ENCODE assay signal across 8 cellular contexts in genomic region chr5:172904643-172905345, GRCh38. TPM values are rescaled to one million over a fixed set of nuclear protein-coding genes. Genes with fewer than 3 reads are reported as not detected.
DNase-seq lines count a peak whose midpoint lies in the region; ATAC-seq and TF ChIP-seq lines count a peak whose summit lies in the region.

No MANE protein-coding gene starts in this region.

- peak overlapping the region; percentile 62 for H3K4me2 ChIP-seq in GM23248 (ENCODE audit: unreplicated experiment)

- H3F3A ChIP-seq in GM23248 (ENCODE audit: insufficient read depth): peaks cover 62% of the 10 kb centered on the region

- 88 to 89% methylated on average over 13 of the region's 13 CpGs for WGBS in GM23248 (ENCODE audit: low coverage in 1 of 2, low lambda C conversion rate in 2 of 2, missing lambda C conversion rate in 2 of 2), 2 experiments
- 45 to 53% (median 48%) methylated on average over 6 to 13 of the region's 13 CpGs for WGBS in heart left ventricle, 4 donors

- peak; percentile 59 to 76 (median 76) for ATAC-seq in heart left ventricle
- no peak for ATAC-seq in GM18873 (IDR thresholded peaks at IDR 0.05; ENCODE audit: low FRiP score, unreplicated experiment)
- no peak for ATAC-seq in GM18502 (IDR thresholded peaks at IDR 0.05; ENCODE audit: poor library complexity, unreplicated experiment)
- ATAC-seq in HG03565 (IDR thresholded peaks at IDR 0.05; ENCODE audit: unreplicated experiment): no peak

- TF ChIP-seq POLR2A in heart left ventricle (IDR thresholded peaks at IDR 0.05): no peak

- no peaks in the 10 kb centered on the region for H4K20me1 ChIP-seq in GM23248 (ENCODE audit: insufficient read depth)

- H3K9ac ChIP-seq in GM23248: peak overlapping the region; percentile 75
- peak overlapping the region; percentile 72 to 84 (median 78) for H3K9ac ChIP-seq in skeletal muscle tissue (ENCODE audit: low read depth in 1 of 3, low read length in 3 of 3)

- peaks cover 19% of the 10 kb centered on the region for H3K79me2 ChIP-seq in GM23248 (ENCODE audit: insufficient read depth)

- H3K36me3 ChIP-seq in GM23248 (ENCODE audit: low read depth): no peaks in the 10 kb centered on the region
- H3K36me3 ChIP-seq in heart left ventricle: peaks cover 0 to 7% (median under 1%) of the 10 kb centered on the region in 9 donors
- peaks cover 0 to 3% (median 3%) of the 10 kb centered on the region in 3 donors for H3K36me3 ChIP-seq in skeletal muscle tissue (ENCODE audit: control insufficient read depth in 3 of 3, insufficient read depth in 3 of 3, low read length in 3 of 3)

- no peak overlapping the region for H3K4me3 ChIP-seq in GM23248
- H3K4me3 ChIP-seq in heart left ventricle: no peak overlapping the region
- H3K4me3 ChIP-seq in skeletal muscle tissue (ENCODE audit: low read length in 3 of 3): peak overlapping the region; percentile 12 to 29 (median 13)

- no peaks in the 10 kb centered on the region for H3K27me3 ChIP-seq in GM23248 (replicated peaks; ENCODE audit: insufficient read depth)
- H3K27me3 ChIP-seq in heart left ventricle: no peaks in the 10 kb centered on the region
- H3K27me3 ChIP-seq in skeletal muscle tissue (ENCODE audit: control insufficient read depth in 3 of 3, insufficient read depth in 3 of 3, low read length in 3 of 3): no peaks in the 10 kb centered on the region

- in situ Hi-C loops in GM23248 (cut with MboI): loop anchor here (10.0 kb wide), 1 partner anchor 130 kb away; the partner anchor contains the start of gene DUSP1

- no peak overlapping the region for H2AFZ ChIP-seq in GM23248

- TF ChIP-seq CTCF in heart left ventricle (IDR thresholded peaks at IDR 0.05): no peak

- H3K27ac ChIP-seq in GM23248 (peak overlapping the region; percentile 99), heart left ventricle (peak overlapping the region; percentile 23 to 96 (median 90)), skeletal muscle tissue (ENCODE audit: low read depth, low read length) (peak overlapping the region; percentile 97)

- no peaks in the 10 kb centered on the region for H3K9me2 ChIP-seq in GM23248 (ENCODE audit: insufficient read depth)

- H3K4me1 ChIP-seq in GM23248 (ENCODE audit: insufficient read depth) (peaks cover 49% of the 10 kb centered on the region), heart left ventricle (peaks cover 2 to 71% (median 55%) of the 10 kb centered on the region in 12 donors), skeletal muscle tissue (ENCODE audit: control insufficient read depth in 3 of 3, insufficient read depth in 3 of 3, low read length in 3 of 3) (peaks cover 43 to 65% (median 63%) of the 10 kb centered on the region in 3 donors)

- intact Hi-C loops in heart left ventricle (cut with DNase I): loop anchor here (1.0 to 10.0 kb wide), 10 partner anchors 36 to 190 kb away; partner anchors contain the start of genes DUSP1 (in 4 of the 10) and ERGIC1 (in 1 of the 10)

- no peaks in the 10 kb centered on the region for H3K9me3 ChIP-seq in GM23248 (ENCODE audit: low read depth)
- no peaks in the 10 kb centered on the region for H3K9me3 ChIP-seq in heart left ventricle
- no peaks in the 10 kb centered on the region for H3K9me3 ChIP-seq in skeletal muscle tissue (ENCODE audit: control insufficient read depth in 3 of 3, low read length in 3 of 3)

- DNase-seq in GM23248 (peak; percentile 85), SW480 (ENCODE audit: low spot score) (peak; percentile 78), heart left ventricle (peak; percentile 73 to 90 (median 84))
- DNase-seq in stimulated activated naive CD4-positive, alpha-beta T cell treated with Interleukin-2 at 50 U/mL for 16 hours (lab: John Stamatoyannopoulos, UW): no peak

RNA-seq across cellular contexts. Expression of gene RPL26L1, which starts 54.4 kb away (rescaled TPM):
- 24.3 and 30.7 TPM in 2 replicates for total RNA-seq in GM23248 (2014; rRNA removed; shearing (Covaris generic))
- 102 and 104 TPM in 2 replicates for polyA plus RNA-seq in GM23248 (2016; fragmentation: Nextera tagmentation; extraction: Ambion mirVana)
- total RNA-seq in heart left ventricle: 10 to 100 TPM; 19.8 to 36.7 (median 29.5) TPM
- 10 to 100 TPM; 50.3 to 79.5 TPM for polyA plus RNA-seq in heart left ventricle
- total RNA-seq in skeletal muscle tissue: 11.5 TPM

Comparison
In these comparisons a context has a peak if more than half of its experiments do, and no peak if none do; other contexts are left out.
1. H3K4me3 ChIP-seq: peak in skeletal muscle tissue (3 of 3); none in GM23248 (single experiment) and heart left ventricle (0 of 12).
2. ATAC-seq: peak in heart left ventricle (4 of 4); none in GM18873 (single experiment), GM18502 (single experiment) and HG03565 (single experiment).
3. Peak in every context shown above with its lines, with median percentiles within 50 percentile points of each other: H3K27ac ChIP-seq.